In the genomic region with DNA sequence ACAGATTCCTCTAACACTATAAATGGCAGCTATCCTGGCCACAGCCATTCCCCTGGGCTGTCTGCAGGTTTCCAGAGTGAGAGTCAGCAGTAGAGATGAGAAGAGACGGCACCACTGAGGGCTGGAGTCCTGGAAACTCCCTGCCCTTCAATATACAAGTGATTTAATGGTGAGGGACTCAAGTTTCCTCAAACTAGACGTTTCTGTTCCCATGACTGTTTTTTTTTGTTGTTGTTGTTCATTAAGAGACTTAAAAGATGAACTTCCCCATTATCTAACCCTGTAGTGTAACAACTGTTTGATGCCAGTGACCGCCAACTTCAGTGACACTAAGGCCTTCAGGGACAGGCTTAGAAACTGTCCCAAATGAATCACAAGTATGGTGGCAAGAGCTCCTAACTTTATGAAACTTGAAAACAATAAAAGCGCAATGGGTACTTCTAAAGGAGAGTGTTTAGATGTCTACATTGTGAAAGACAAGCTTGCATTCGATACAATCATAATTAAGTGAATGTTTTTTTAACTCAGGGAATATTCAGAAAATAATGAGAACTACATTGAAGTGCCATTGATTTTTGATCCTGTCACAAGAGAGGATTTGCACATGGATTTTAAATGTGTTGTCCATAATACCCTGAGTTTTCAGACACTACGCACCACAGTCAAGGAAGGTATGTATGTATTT, we compare ENCODE assay signal across 13 cellular contexts. TPM values are rescaled to one million over a fixed set of nuclear protein-coding genes. Genes with fewer than 3 reads are reported as not detected.
DNase-seq lines count a peak whose midpoint lies in the region; ATAC-seq and TF ChIP-seq lines count a peak whose summit lies in the region.
"Had no signal": no experiment of that assay in that cellular context is flagged by ENCODE, and none has a peak within 500 bp of the region (broad histone marks: within the 10 kb centered on the region; RNA-seq: fewer than 3 reads in every experiment).

No MANE protein-coding gene starts in this region.

- H3K4me1 ChIP-seq in tibial artery (peaks cover 0 to 40% (median 11%) of the 10 kb centered on the region in 4 donors), Caco-2 (peaks cover 5% of the 10 kb centered on the region)

- H3K36me3 ChIP-seq in tibial artery (no peaks in the 10 kb centered on the region), Caco-2 (ENCODE audit: control insufficient read depth, insufficient read depth, low read length) (no peaks in the 10 kb centered on the region; the same call in 1 of the 2 replicates)
- H3K36me3 ChIP-seq: esophagus muscularis mucosa had no signal

- H3K27me3 ChIP-seq in tibial artery (no peaks in the 10 kb centered on the region), Caco-2 (replicated peaks; ENCODE audit: control insufficient read depth, insufficient read depth, low read length) (no peaks in the 10 kb centered on the region)
- H3K27me3 ChIP-seq: esophagus muscularis mucosa had no signal

- peak overlapping the region; percentile 55 for H3K27ac Mint-ChIP-seq in activated CD4-positive, alpha-beta memory T cell treated with anti-CD3 and anti-CD28 coated beads for 36 hours
- no peak overlapping the region for H3K27ac Mint-ChIP-seq in activated CD4-positive, alpha-beta memory T cell treated with anti-CD3 and anti-CD28 coated beads, Interleukin-2, amount 10 ng/mL, durations not matched to agents 7 days and 5 days
- peak overlapping the region; percentile 69 for H3K27ac Mint-ChIP-seq in MCF 10A (ENCODE audit: low read depth, unreplicated experiment)
- H3K27ac Mint-ChIP-seq in Caco-2 (ENCODE audit: unreplicated experiment), result no peak overlapping the region
- H3K27ac Mint-ChIP-seq: activated naive CD8-positive, alpha-beta T cell treated with anti-CD3 and anti-CD28 coated beads, Interleukin-2, amount 10 ng/mL, durations not matched to agents 7 days and 5 days had no signal

- H3K4me3 ChIP-seq in tibial artery (no peak overlapping the region), Caco-2 (ENCODE audit: low read depth, low read length) (no peak overlapping the region)
- H3K4me3 ChIP-seq: esophagus muscularis mucosa had no signal

- CTCF ChIA-PET in activated CD4-positive, alpha-beta memory T cell treated with anti-CD3 and anti-CD28 coated beads for 36 hours (lab: Charles Lee), result interaction anchor here (0.8 to 5.5 kb wide), 8 partner anchors 9 to 226 kb away, joined by 3 to 44 read pairs (median 4); no protein-coding TSS in a partner anchor
- CTCF ChIA-PET in activated CD4-positive, alpha-beta memory T cell treated with anti-CD3 and anti-CD28 coated beads, Interleukin-2, amount 10 ng/mL, durations not matched to agents 7 days and 5 days (lab: Charles Lee), result interaction anchor here (1.0 to 4.6 kb wide), 2 partner anchors 215 to 418 kb away, joined by 4 to 46 read pairs; no protein-coding TSS in a partner anchor
- CTCF ChIA-PET in MCF 10A (lab: Yijun Ruan, JAX), result interaction anchor here (0.6 to 7.4 kb wide), 13 partner anchors 8 to 447 kb away, joined by 3 to 65 read pairs (median 3); partner anchors contain the start of gene SLC9A4
- CTCF ChIA-PET in Caco-2 (lab: Charles Lee), result interaction anchor here (0.6 to 1.5 kb wide), 3 partner anchors 215 to 539 kb away, joined by 3 to 4 read pairs (median 3); no protein-coding TSS in a partner anchor

- POLR2A ChIA-PET in activated CD4-positive, alpha-beta memory T cell treated with anti-CD3 and anti-CD28 coated beads for 36 hours (lab: Charles Lee), result interaction anchor here (1.6 kb wide), 1 partner anchor 79 kb away, joined by 3 read pairs; no protein-coding TSS in a partner anchor
- POLR2A ChIA-PET in activated CD4-positive, alpha-beta memory T cell treated with anti-CD3 and anti-CD28 coated beads, Interleukin-2, amount 10 ng/mL, durations not matched to agents 7 days and 5 days (lab: Charles Lee), result interaction anchor here (0.9 to 1.6 kb wide), 2 partner anchors 57 to 215 kb away, joined by 3 read pairs; no protein-coding TSS in a partner anchor
- POLR2A ChIA-PET in MCF 10A (lab: Yijun Ruan, JAX), result interaction anchor here (0.6 to 3.9 kb wide), 7 partner anchors 24 to 232 kb away, joined by 3 to 25 read pairs (median 4); partner anchors contain the start of gene IL1R1
- POLR2A ChIA-PET in Caco-2 (lab: Charles Lee), result no interaction called here

- peak; percentile 46 for ATAC-seq in HG02970 (IDR thresholded peaks at IDR 0.05; ENCODE audit: low FRiP score, unreplicated experiment)

- TF ChIP-seq CTCF in MCF 10A (IDR thresholded peaks at IDR 0.05; ENCODE audit: unreplicated experiment) (no peak), tibial artery (IDR thresholded peaks at IDR 0.05) (no peak), Caco-2 (IDR thresholded peaks at IDR 0.05; ENCODE audit: insufficient read depth in 1 of 2, low read depth in 1 of 2, low read length in 1 of 2, severe bottlenecking in 1 of 2, unreplicated experiment in 1 of 2) (no peak)

- peaks cover 42% of the 10 kb centered on the region for H3K36me3 Mint-ChIP-seq in activated CD4-positive, alpha-beta memory T cell treated with anti-CD3 and anti-CD28 coated beads for 36 hours
- peaks cover 8% of the 10 kb centered on the region for H3K36me3 Mint-ChIP-seq in activated CD4-positive, alpha-beta memory T cell treated with anti-CD3 and anti-CD28 coated beads, Interleukin-2, amount 10 ng/mL, durations not matched to agents 7 days and 5 days (ENCODE audit: low read depth)
- H3K36me3 Mint-ChIP-seq in MCF 10A (ENCODE audit: insufficient read depth, unreplicated experiment), result no peaks in the 10 kb centered on the region
- no peaks in the 10 kb centered on the region for H3K36me3 Mint-ChIP-seq in Caco-2 (ENCODE audit: insufficient read depth, unreplicated experiment)

- DNase-seq in activated CD4-positive, alpha-beta memory T cell treated with anti-CD3 and anti-CD28 coated beads for 36 hours, result no peak
- DNase-seq in activated CD4-positive, alpha-beta memory T cell treated with anti-CD3 and anti-CD28 coated beads, Interleukin-2, amount 10 ng/mL, durations not matched to agents 7 days and 5 days, result no peak
- no peak for DNase-seq in MCF 10A (ENCODE audit: unreplicated experiment)
- DNase-seq in tibial artery, result no peak
- no peak for DNase-seq in Caco-2
- DNase-seq in T-helper 1 cell, result no peak
- no peak for DNase-seq in cerebellar cortex (ENCODE audit: low spot score)
- DNase-seq: 8988T; activated naive CD8-positive, alpha-beta T cell treated with anti-CD3 and anti-CD28 coated beads, Interleukin-2, amount 10 ng/mL, durations not matched to agents 7 days and 5 days; stimulated activated CD4-positive, alpha-beta T cell treated with anti-CD3 and anti-CD28 coated beads, Interleukin-2, amount 100 ng/mL, for 48 hours had no signal

- no peak overlapping the region for H3K4me3 Mint-ChIP-seq in activated CD4-positive, alpha-beta memory T cell treated with anti-CD3 and anti-CD28 coated beads for 36 hours
- H3K4me3 Mint-ChIP-seq in activated CD4-positive, alpha-beta memory T cell treated with anti-CD3 and anti-CD28 coated beads, Interleukin-2, amount 10 ng/mL, durations not matched to agents 7 days and 5 days, result no peak overlapping the region
- H3K4me3 Mint-ChIP-seq in MCF 10A (ENCODE audit: unreplicated experiment), result no peak overlapping the region
- H3K4me3 Mint-ChIP-seq in Caco-2 (ENCODE audit: unreplicated experiment), result no peak overlapping the region
- H3K4me3 Mint-ChIP-seq: activated naive CD8-positive, alpha-beta T cell treated with anti-CD3 and anti-CD28 coated beads, Interleukin-2, amount 10 ng/mL, durations not matched to agents 7 days and 5 days had no signal

- no peaks in the 10 kb centered on the region for H3K9me3 Mint-ChIP-seq in activated CD4-positive, alpha-beta memory T cell treated with anti-CD3 and anti-CD28 coated beads for 36 hours
- no peaks in the 10 kb centered on the region for H3K9me3 Mint-ChIP-seq in activated CD4-positive, alpha-beta memory T cell treated with anti-CD3 and anti-CD28 coated beads, Interleukin-2, amount 10 ng/mL, durations not matched to agents 7 days and 5 days
- H3K9me3 Mint-ChIP-seq in MCF 10A (ENCODE audit: unreplicated experiment) (peaks cover 7% of the 10 kb centered on the region), Caco-2 (ENCODE audit: unreplicated experiment) (peaks cover 12% of the 10 kb centered on the region)
- H3K9me3 Mint-ChIP-seq: activated naive CD8-positive, alpha-beta T cell treated with anti-CD3 and anti-CD28 coated beads, Interleukin-2, amount 10 ng/mL, durations not matched to agents 7 days and 5 days had no signal

- H3K4me1 Mint-ChIP-seq in activated CD4-positive, alpha-beta memory T cell treated with anti-CD3 and anti-CD28 coated beads for 36 hours (ENCODE audit: low read depth), result peaks cover 76% of the 10 kb centered on the region
- H3K4me1 Mint-ChIP-seq in activated CD4-positive, alpha-beta memory T cell treated with anti-CD3 and anti-CD28 coated beads, Interleukin-2, amount 10 ng/mL, durations not matched to agents 7 days and 5 days, result peaks cover 37% of the 10 kb centered on the region
- H3K4me1 Mint-ChIP-seq in MCF 10A (ENCODE audit: insufficient read depth, unreplicated experiment), result peaks cover 34% of the 10 kb centered on the region
- H3K4me1 Mint-ChIP-seq in Caco-2 (ENCODE audit: low read depth, unreplicated experiment), result peaks cover 5% of the 10 kb centered on the region

- H3K9me3 ChIP-seq in tibial artery (no peaks in the 10 kb centered on the region), Caco-2 (no peaks in the 10 kb centered on the region)
- H3K9me3 ChIP-seq: esophagus muscularis mucosa had no signal

- H3K27ac ChIP-seq in tibial artery, result peak overlapping the region; percentile 25 to 38
- H3K27ac ChIP-seq: VCaP had no signal

- intact Hi-C loops in activated CD4-positive, alpha-beta memory T cell treated with anti-CD3 and anti-CD28 coated beads for 36 hours (cut with micrococcal nuclease), result loop anchor here (5.0 kb wide), 1 partner anchor 77 kb away; no protein-coding TSS in a partner anchor
- intact Hi-C loops in MCF 10A (cut with micrococcal nuclease) (no loop called here), tibial artery (cut with DNase I; ENCODE audit: low total_unique reads) (loop anchor here (5.0 kb wide), 1 partner anchor 132 kb away; no protein-coding TSS in a partner anchor), Caco-2 (cut with micrococcal nuclease; ENCODE audit: unreplicated experiment) (loop anchor here (5.0 kb wide), 1 partner anchor 42 kb away; no protein-coding TSS in a partner anchor)

- no peaks in the 10 kb centered on the region for H3K27me3 Mint-ChIP-seq in activated CD4-positive, alpha-beta memory T cell treated with anti-CD3 and anti-CD28 coated beads for 36 hours
- H3K27me3 Mint-ChIP-seq in activated CD4-positive, alpha-beta memory T cell treated with anti-CD3 and anti-CD28 coated beads, Interleukin-2, amount 10 ng/mL, durations not matched to agents 7 days and 5 days, result no peaks in the 10 kb centered on the region
- H3K27me3 Mint-ChIP-seq in MCF 10A (ENCODE audit: insufficient read depth, unreplicated experiment) (no peaks in the 10 kb centered on the region), Caco-2 (ENCODE audit: insufficient read depth, unreplicated experiment) (no peaks in the 10 kb centered on the region)
- H3K27me3 Mint-ChIP-seq: activated naive CD8-positive, alpha-beta T cell treated with anti-CD3 and anti-CD28 coated beads, Interleukin-2, amount 10 ng/mL, durations not matched to agents 7 days and 5 days had no signal

- BruUV-seq in MCF 10A (replicated peaks; lab: Mats Ljungman, UMichigan) (no TSS peak), Caco-2 (replicated peaks; lab: Mats Ljungman, UMichigan) (no TSS peak)

RNA-seq across cellular contexts. Expression of gene IL1R2, which starts 34.0 kb away (rescaled TPM):
- total RNA-seq in activated CD4-positive, alpha-beta memory T cell treated with anti-CD3 and anti-CD28 coated beads for 36 hours, result 10 to 100 TPM; 35.6 to 36.2 TPM
- under 1 TPM; 0.81 to 0.88 TPM for total RNA-seq in activated CD4-positive, alpha-beta memory T cell treated with anti-CD3 and anti-CD28 coated beads, Interleukin-2, amount 10 ng/mL, durations not matched to agents 7 days and 5 days
- total RNA-seq in MCF 10A (2022) (not detected in 2 replicates), Caco-2 (2022) (10.1 and 15.5 TPM in 2 replicates)

Comparison
In these comparisons a context has a peak if more than half of its experiments do, and no peak if none do; other contexts are left out.
1. H3K27ac Mint-ChIP-seq: peak in activated CD4-positive, alpha-beta memory T cell treated with anti-CD3 and anti-CD28 coated beads for 36 hours (single experiment) and MCF 10A (single experiment); none in activated CD4-positive, alpha-beta memory T cell treated with anti-CD3 and anti-CD28 coated beads, Interleukin-2, amount 10 ng/mL, durations not matched to agents 7 days and 5 days (single experiment) and Caco-2 (single experiment).